12 cellular contexts compared by ENCODE assay signal in genomic region chr10:46589589-46589988, GRCh38. TPM values are rescaled to one million over a fixed set of nuclear protein-coding genes. Genes with fewer than 3 reads are reported as not detected.
"Had no signal": no experiment of that assay in that cellular context is flagged by ENCODE, and none has a peak within 500 bp of the region (broad histone marks: within the 10 kb centered on the region; RNA-seq: fewer than 3 reads in every experiment).

No MANE protein-coding gene starts in this region.

RNA-seq across cellular contexts. Expression of gene GPRIN2, which starts 33.1 kb away (rescaled TPM):
- total RNA-seq: activated CD4-positive, alpha-beta memory T cell treated with anti-CD3 and anti-CD28 coated beads, Interleukin-2, amount 10 ng/mL, durations not matched to agents 7 days and 5 days; activated CD4-positive, alpha-beta T cell treated with anti-CD3 and anti-CD28 coated beads for 36 hours; activated CD4-positive, alpha-beta T cell treated with anti-CD3 and anti-CD28 coated beads, Interleukin-2, amount 10 ng/mL, durations not matched to agents 7 days and 5 days; activated CD8-positive, alpha-beta memory T cell treated with anti-CD3 and anti-CD28 coated beads, Interleukin-2, amount 10 ng/mL, durations not matched to agents 7 days and 5 days; activated CD8-positive, alpha-beta T cell treated with anti-CD3 and anti-CD28 coated beads, Interleukin-2, amount 10 ng/mL, durations not matched to agents 7 days and 5 days; activated naive CD8-positive, alpha-beta T cell treated with anti-CD3 and anti-CD28 coated beads, Interleukin-2, amount 10 ng/mL, durations not matched to agents 7 days and 5 days; activated T-helper 2 cell treated with anti-CD3 and anti-CD28 coated beads, Interferon-gamma antibody, Interleukin-2, Interleukin-4, amounts not matched to agents 10 μg/mL and 5 μg/mL and 100 μg/mL, durations not matched to agents 14 hours and 24 hours and 36 hours; cardiac septum; T-cell; T-helper 1 cell treated with Interleukin-12 subunit alpha and Interleukin-12 subunit beta and Interleukin-4 antibody, amounts not matched to agents 30 ng/mL and 1 ng/mL, for 36 hours; T-helper 17 cell; T-helper 2 cell treated with Interferon-gamma antibody and Interleukin-4, amounts not matched to agents 100 ng/mL and 5 ng/mL, for 36 hours had no signal
